In the genomic region with DNA sequence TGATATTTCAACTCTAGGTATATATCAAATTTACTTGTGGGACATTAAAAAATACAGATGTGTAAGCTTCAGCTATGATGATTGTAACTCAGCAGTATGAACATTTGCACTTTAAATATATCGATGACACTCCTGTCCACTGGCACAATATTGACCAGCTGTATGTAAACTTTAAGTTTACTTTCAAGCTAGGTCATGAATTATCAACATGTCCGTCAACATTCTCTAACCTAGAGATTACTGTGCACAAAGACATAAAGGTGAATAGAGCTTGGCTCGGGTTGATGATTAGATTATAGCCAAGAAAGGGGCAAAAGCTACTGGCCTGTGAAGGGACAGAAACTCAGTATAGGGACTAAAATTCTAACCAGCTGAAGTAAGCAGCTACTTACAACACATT, we compare ENCODE assay signal across 1 cellular context.
TF ChIP-seq lines count a peak whose summit lies in the region.

No MANE protein-coding gene starts in this region.

TF ChIP-seq in HepG2, 621 proteins besides CTCF, POLR2A, EP300 and RAD21 (continued from another document and continues in another):
- TF ChIP-seq, protein P1, sequence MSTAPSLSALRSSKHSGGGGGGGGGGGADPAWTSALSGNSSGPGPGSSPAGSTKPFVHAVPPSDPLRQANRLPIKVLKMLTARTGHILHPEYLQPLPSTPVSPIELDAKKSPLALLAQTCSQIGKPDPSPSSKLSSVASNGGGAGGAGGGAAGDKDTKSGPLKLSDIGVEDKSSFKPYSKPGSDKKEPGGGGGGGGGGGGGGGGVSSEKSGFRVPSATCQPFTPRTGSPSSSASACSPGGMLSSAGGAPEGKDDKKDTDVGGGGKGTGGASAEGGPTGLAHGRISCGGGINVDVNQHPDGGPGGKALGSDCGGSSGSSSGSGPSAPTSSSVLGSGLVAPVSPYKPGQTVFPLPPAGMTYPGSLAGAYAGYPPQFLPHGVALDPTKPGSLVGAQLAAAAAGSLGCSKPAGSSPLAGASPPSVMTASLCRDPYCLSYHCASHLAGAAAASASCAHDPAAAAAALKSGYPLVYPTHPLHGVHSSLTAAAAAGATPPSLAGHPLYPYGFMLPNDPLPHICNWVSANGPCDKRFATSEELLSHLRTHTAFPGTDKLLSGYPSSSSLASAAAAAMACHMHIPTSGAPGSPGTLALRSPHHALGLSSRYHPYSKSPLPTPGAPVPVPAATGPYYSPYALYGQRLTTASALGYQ (CRISPR knock-in tag; IDR thresholded peaks at IDR 0.05): no peak
- TF ChIP-seq, protein P2, sequence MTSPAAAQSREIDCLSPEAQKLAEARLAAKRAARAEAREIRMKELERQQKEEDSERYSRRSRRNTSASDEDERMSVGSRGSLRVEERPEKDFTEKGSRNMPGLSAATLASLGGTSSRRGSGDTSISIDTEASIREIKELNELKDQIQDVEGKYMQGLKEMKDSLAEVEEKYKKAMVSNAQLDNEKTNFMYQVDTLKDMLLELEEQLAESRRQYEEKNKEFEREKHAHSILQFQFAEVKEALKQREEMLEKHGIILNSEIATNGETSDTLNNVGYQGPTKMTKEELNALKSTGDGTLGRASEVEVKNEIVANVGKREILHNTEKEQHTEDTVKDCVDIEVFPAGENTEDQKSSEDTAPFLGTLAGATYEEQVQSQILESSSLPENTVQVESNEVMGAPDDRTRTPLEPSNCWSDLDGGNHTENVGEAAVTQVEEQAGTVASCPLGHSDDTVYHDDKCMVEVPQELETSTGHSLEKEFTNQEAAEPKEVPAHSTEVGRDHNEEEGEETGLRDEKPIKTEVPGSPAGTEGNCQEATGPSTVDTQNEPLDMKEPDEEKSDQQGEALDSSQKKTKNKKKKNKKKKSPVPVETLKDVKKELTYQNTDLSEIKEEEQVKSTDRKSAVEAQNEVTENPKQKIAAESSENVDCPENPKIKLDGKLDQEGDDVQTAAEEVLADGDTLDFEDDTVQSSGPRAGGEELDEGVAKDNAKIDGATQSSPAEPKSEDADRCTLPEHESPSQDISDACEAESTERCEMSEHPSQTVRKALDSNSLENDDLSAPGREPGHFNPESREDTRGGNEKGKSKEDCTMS (CRISPR knock-in tag; conservative IDR thresholded peaks at IDR 0.05): no peak
- TF ChIP-seq, protein P3, sequence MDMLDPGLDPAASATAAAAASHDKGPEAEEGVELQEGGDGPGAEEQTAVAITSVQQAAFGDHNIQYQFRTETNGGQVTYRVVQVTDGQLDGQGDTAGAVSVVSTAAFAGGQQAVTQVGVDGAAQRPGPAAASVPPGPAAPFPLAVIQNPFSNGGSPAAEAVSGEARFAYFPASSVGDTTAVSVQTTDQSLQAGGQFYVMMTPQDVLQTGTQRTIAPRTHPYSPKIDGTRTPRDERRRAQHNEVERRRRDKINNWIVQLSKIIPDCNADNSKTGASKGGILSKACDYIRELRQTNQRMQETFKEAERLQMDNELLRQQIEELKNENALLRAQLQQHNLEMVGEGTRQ (IDR thresholded peaks at IDR 0.05; ENCODE audit: low read depth, low read length): no peak
- TF ChIP-seq, protein P3 (CRISPR knock-in tag; IDR thresholded peaks at IDR 0.05; ENCODE audit: borderline replicate concordance): no peak
- no peak for TF ChIP-seq RNF219 (CRISPR knock-in tag; IDR thresholded peaks at IDR 0.05)
- TF ChIP-seq, protein P4, sequence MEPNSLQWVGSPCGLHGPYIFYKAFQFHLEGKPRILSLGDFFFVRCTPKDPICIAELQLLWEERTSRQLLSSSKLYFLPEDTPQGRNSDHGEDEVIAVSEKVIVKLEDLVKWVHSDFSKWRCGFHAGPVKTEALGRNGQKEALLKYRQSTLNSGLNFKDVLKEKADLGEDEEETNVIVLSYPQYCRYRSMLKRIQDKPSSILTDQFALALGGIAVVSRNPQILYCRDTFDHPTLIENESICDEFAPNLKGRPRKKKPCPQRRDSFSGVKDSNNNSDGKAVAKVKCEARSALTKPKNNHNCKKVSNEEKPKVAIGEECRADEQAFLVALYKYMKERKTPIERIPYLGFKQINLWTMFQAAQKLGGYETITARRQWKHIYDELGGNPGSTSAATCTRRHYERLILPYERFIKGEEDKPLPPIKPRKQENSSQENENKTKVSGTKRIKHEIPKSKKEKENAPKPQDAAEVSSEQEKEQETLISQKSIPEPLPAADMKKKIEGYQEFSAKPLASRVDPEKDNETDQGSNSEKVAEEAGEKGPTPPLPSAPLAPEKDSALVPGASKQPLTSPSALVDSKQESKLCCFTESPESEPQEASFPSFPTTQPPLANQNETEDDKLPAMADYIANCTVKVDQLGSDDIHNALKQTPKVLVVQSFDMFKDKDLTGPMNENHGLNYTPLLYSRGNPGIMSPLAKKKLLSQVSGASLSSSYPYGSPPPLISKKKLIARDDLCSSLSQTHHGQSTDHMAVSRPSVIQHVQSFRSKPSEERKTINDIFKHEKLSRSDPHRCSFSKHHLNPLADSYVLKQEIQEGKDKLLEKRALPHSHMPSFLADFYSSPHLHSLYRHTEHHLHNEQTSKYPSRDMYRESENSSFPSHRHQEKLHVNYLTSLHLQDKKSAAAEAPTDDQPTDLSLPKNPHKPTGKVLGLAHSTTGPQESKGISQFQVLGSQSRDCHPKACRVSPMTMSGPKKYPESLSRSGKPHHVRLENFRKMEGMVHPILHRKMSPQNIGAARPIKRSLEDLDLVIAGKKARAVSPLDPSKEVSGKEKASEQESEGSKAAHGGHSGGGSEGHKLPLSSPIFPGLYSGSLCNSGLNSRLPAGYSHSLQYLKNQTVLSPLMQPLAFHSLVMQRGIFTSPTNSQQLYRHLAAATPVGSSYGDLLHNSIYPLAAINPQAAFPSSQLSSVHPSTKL (CRISPR knock-in tag; IDR thresholded peaks at IDR 0.05): peak; percentile 53
- no peak for TF ChIP-seq PAWR (CRISPR knock-in tag; IDR thresholded peaks at IDR 0.05; ENCODE audit: borderline replicate concordance)
- TF ChIP-seq XBP1 (CRISPR knock-in tag; IDR thresholded peaks at IDR 0.05): no peak
- no peak for TF ChIP-seq ZNF207 (IDR thresholded peaks at IDR 0.05; ENCODE audit: borderline replicate concordance)
- peak; percentile 57; the same call in 1 of the 2 replicates for TF ChIP-seq AHDC1 (CRISPR knock-in tag; IDR thresholded peaks at IDR 0.05; ENCODE audit: borderline replicate concordance)
- peak; percentile 70 for TF ChIP-seq FOXA3 (CRISPR knock-in tag; IDR thresholded peaks at IDR 0.05)
- TF ChIP-seq ZNF556 (CRISPR knock-in tag; IDR thresholded peaks at IDR 0.05; ENCODE audit: borderline replicate concordance): no peak
- TF ChIP-seq ZNF572 (CRISPR knock-in tag; IDR thresholded peaks at IDR 0.05): no peak
- TF ChIP-seq TOE1 (CRISPR knock-in tag; IDR thresholded peaks at IDR 0.05): no peak
- TF ChIP-seq NR2F6 (IDR thresholded peaks at IDR 0.05): peak; percentile 25; the same call in 1 of the 2 replicates
- TF ChIP-seq NR2F6 (CRISPR knock-in tag; IDR thresholded peaks at IDR 0.05): no peak
- no peak for TF ChIP-seq GABPA (IDR thresholded peaks at IDR 0.05; ENCODE audit: low read depth, low read length)
- TF ChIP-seq GABPA (CRISPR knock-in tag; IDR thresholded peaks at IDR 0.05; ENCODE audit: low read depth): no peak
- TF ChIP-seq ZBTB49 (CRISPR knock-in tag; IDR thresholded peaks at IDR 0.05; ENCODE audit: borderline replicate concordance): no peak
- peak; percentile 34; the same call in 1 of the 2 replicates for TF ChIP-seq ISL2 (CRISPR knock-in tag; IDR thresholded peaks at IDR 0.05)
- no peak for TF ChIP-seq PITX1 (CRISPR knock-in tag; IDR thresholded peaks at IDR 0.05)
- TF ChIP-seq NR2F2 (IDR thresholded peaks at IDR 0.05; ENCODE audit: borderline replicate concordance, low read depth): 0 out of 2 replicates have a peak, but pooled peaks have one; percentile 33
- TF ChIP-seq ZNF569 (CRISPR knock-in tag; IDR thresholded peaks at IDR 0.05; ENCODE audit: borderline replicate concordance): no peak
